In genomic region chr2:87455850-87456249, GRCh38 we compare ENCODE assay signal across 8 cellular contexts.
DNase-seq lines count a peak whose midpoint lies in the region; ATAC-seq and TF ChIP-seq lines count a peak whose summit lies in the region.
"Not testable (repeated sequence)": the region's sequence is repeated elsewhere in the genome, so short reads cannot be mapped to it uniquely, and the experiment has no call there.

No MANE protein-coding gene starts in this region.

- intact Hi-C loops in CD8-positive, alpha-beta T cell (cut with DNase I, micrococcal nuclease); spleen (cut with DNase I; ENCODE audit: low total_unique reads): not testable (repeated sequence)

- H3K36me3 Mint-ChIP-seq in CD8-positive, alpha-beta T cell; memory B cell: not testable (repeated sequence)

- POLR2A ChIA-PET in CD8-positive, alpha-beta T cell (lab: Charles Lee) = not testable (repeated sequence)

- peak; percentile 32 for ATAC-seq in CD8-positive, alpha-beta T cell
- peak; percentile 24 for ATAC-seq in GM19467 (IDR thresholded peaks at IDR 0.05; ENCODE audit: unreplicated experiment)
- peak; percentile 42 for ATAC-seq in HG02885 (IDR thresholded peaks at IDR 0.05; ENCODE audit: poor library complexity, unreplicated experiment)
- peak; percentile 64 for ATAC-seq in memory B cell (ENCODE audit: low read depth)

- not testable (repeated sequence) for TF ChIP-seq CTCF in CD8-positive, alpha-beta T cell (IDR thresholded peaks at IDR 0.05); OCI-LY1 (IDR thresholded peaks at IDR 0.05; ENCODE audit: low read length); epithelial cell of esophagus (IDR thresholded peaks at IDR 0.05; ENCODE audit: insufficient read depth, low read depth, low read length, missing control alignments); spleen (IDR thresholded peaks at IDR 0.05 in 8 of 11, conservative IDR thresholded peaks at IDR 0.05 in 3 of 11)

- not testable (repeated sequence) for H3K4me1 ChIP-seq in CD8-positive, alpha-beta T cell (ENCODE audit: insufficient read depth, low read length); OCI-LY1 (ENCODE audit: insufficient read depth, low read length, severe bottlenecking)
- H3K4me1 ChIP-seq in spleen = peaks cover 0 to 24% (median 6%) of the 10 kb centered on the region in 6 donors

- H3F3A ChIP-seq in OCI-LY1 (ENCODE audit: insufficient read depth, low read length) = not testable (repeated sequence)

- not testable (repeated sequence) for DNase-seq in CD8-positive, alpha-beta T cell; epithelial cell of esophagus (ENCODE audit: low read depth); memory B cell (ENCODE audit: low spot score in 2 of 2)
- peak; percentile 44 for DNase-seq in activated naive CD4-positive, alpha-beta T cell treated with Interleukin-2 at 50 U/mL for 16 hours
- peak; percentile 85 for DNase-seq in spleen

- not testable (repeated sequence) for H3K9me3 Mint-ChIP-seq in CD8-positive, alpha-beta T cell; memory B cell

- H2AFZ ChIP-seq in OCI-LY1 (ENCODE audit: low read length) = not testable (repeated sequence)

- not testable (repeated sequence) for H3K4me3 ChIP-seq in CD8-positive, alpha-beta T cell (ENCODE audit: low read depth, low read length); OCI-LY1 (ENCODE audit: low read depth, low read length, poor library complexity, severe bottlenecking)
- peak overlapping the region; percentile 18 for H3K4me3 ChIP-seq in epithelial cell of esophagus (ENCODE audit: low read length)
- peak overlapping the region in 7 of 8 donors; percentile 16 to 64 (median 35) for H3K4me3 ChIP-seq in spleen

- peak overlapping the region; percentile 29; the same call in 1 of the 2 replicates for H3K4me2 ChIP-seq in OCI-LY1 (ENCODE audit: low read length)

- H3K9ac ChIP-seq in OCI-LY1 (ENCODE audit: low read length) = not testable (repeated sequence)

- H3K9me3 ChIP-seq in CD8-positive, alpha-beta T cell (ENCODE audit: low read length); OCI-LY1 (ENCODE audit: low read length); spleen: not testable (repeated sequence)

- H3K27ac ChIP-seq in CD8-positive, alpha-beta T cell (ENCODE audit: low read depth, low read length); OCI-LY1 (ENCODE audit: low read depth, low read length, poor library complexity, severe bottlenecking): not testable (repeated sequence)
- peak overlapping the region in 7 of 8 donors; percentile 51 to 87 (median 82) for H3K27ac ChIP-seq in spleen

- not testable (repeated sequence) for H3K9me2 ChIP-seq in OCI-LY1 (ENCODE audit: low read depth, low read length)

- not testable (repeated sequence) for H4K20me1 ChIP-seq in OCI-LY1 (ENCODE audit: insufficient read depth, low read length)

- CTCF ChIA-PET in CD8-positive, alpha-beta T cell (lab: Charles Lee) = not testable (repeated sequence)

- not testable (repeated sequence) for H3K4me3 Mint-ChIP-seq in CD8-positive, alpha-beta T cell
- peak overlapping the region; percentile 51 for H3K4me3 Mint-ChIP-seq in memory B cell

- not testable (repeated sequence) for H3K79me2 ChIP-seq in OCI-LY1 (ENCODE audit: insufficient read depth, low read length)

- not testable (repeated sequence) for H3K27ac Mint-ChIP-seq in CD8-positive, alpha-beta T cell; memory B cell

- not testable (repeated sequence) for TF ChIP-seq POLR2A in spleen (IDR thresholded peaks at IDR 0.05)

- H3K36me3 ChIP-seq in CD8-positive, alpha-beta T cell (ENCODE audit: insufficient read depth, low read length); OCI-LY1 (ENCODE audit: insufficient read depth, low read length); spleen: not testable (repeated sequence)

- H3K27me3 ChIP-seq in CD8-positive, alpha-beta T cell (ENCODE audit: insufficient read depth, low read length); OCI-LY1 (ENCODE audit: insufficient read depth, low read length); spleen (replicated peaks in 1 of 7): not testable (repeated sequence)

- WGBS in spleen, 5 donors = 0 to 4% (median 0%) methylated on average over 1 to 5 of the region's 10 CpGs

- H3K4me1 Mint-ChIP-seq in CD8-positive, alpha-beta T cell (ENCODE audit: low read depth); memory B cell: not testable (repeated sequence)

- not testable (repeated sequence) for H3K27me3 Mint-ChIP-seq in CD8-positive, alpha-beta T cell (ENCODE audit: low read depth); memory B cell
